In genomic region chr11:75351541-75352416, GRCh38 we compare ENCODE assay signal across 1 cellular context.
TF ChIP-seq lines count a peak whose summit lies in the region.

Gene ARRB1, minus strand, starts transcription at chr11:75351661. Its CDS starts 54 bp downstream, at chr11:75351607.

TF ChIP-seq in K562, 482 proteins besides CTCF, POLR2A, EP300 and RAD21 (continued from another document and continues in another):
- TF ChIP-seq HMGXB4 (CRISPR knock-in tag; IDR thresholded peaks at IDR 0.05) = peak; percentile 61; the same call in 1 of the 2 replicates
- peak; percentile 43 for TF ChIP-seq CTCFL (IDR thresholded peaks at IDR 0.05; ENCODE audit: borderline replicate concordance, insufficient read depth, low read depth, low read length, poor library complexity, severe bottlenecking)
- no peak for TF ChIP-seq ZNF445 (CRISPR knock-in tag; IDR thresholded peaks at IDR 0.05; ENCODE audit: low read depth)
- no peak for TF ChIP-seq ILF3 (IDR thresholded peaks at IDR 0.05; ENCODE audit: borderline replicate concordance)
- TF ChIP-seq ZNF695 (CRISPR knock-in tag; IDR thresholded peaks at IDR 0.05) = no peak
- TF ChIP-seq HES1 (IDR thresholded peaks at IDR 0.05; ENCODE audit: low read depth) = no peak
- TF ChIP-seq DNMT1 (IDR thresholded peaks at IDR 0.05) = no peak
- TF ChIP-seq ZEB2 (IDR thresholded peaks at IDR 0.05) = peak; percentile 25; the same call in 1 of the 2 replicates
- TF ChIP-seq ZBTB43 (CRISPR knock-in tag; IDR thresholded peaks at IDR 0.05) = peak; percentile 87; the same call in 1 of the 2 replicates
- TF ChIP-seq RBM34 (IDR thresholded peaks at IDR 0.05; ENCODE audit: borderline replicate concordance, insufficient read depth, low read length) = no peak
- no peak for TF ChIP-seq ZNF551 (CRISPR knock-in tag; IDR thresholded peaks at IDR 0.05)
- TF ChIP-seq XRCC5 (IDR thresholded peaks at IDR 0.05; ENCODE audit: low read depth, low read length) = peak; percentile 78; the same call in 1 of the 2 replicates
- TF ChIP-seq NFIC (IDR thresholded peaks at IDR 0.05) = peak; percentile 57
- TF ChIP-seq ATF1 (CRISPR knock-in tag; IDR thresholded peaks at IDR 0.05) = no peak
- TF ChIP-seq ATF1 (tag; IDR thresholded peaks at IDR 0.05) = peak; percentile 86
- TF ChIP-seq TFE3 (CRISPR knock-in tag; IDR thresholded peaks at IDR 0.05) = no peak
- no peak for TF ChIP-seq ZNF592 (IDR thresholded peaks at IDR 0.05)
- no peak for TF ChIP-seq DLX4 (CRISPR knock-in tag; IDR thresholded peaks at IDR 0.05)
- no peak for TF ChIP-seq POU5F1 (IDR thresholded peaks at IDR 0.05; ENCODE audit: borderline replicate concordance, low read depth, low read length, partially characterized antibody)
- TF ChIP-seq IRF1 (CRISPR knock-in tag; IDR thresholded peaks at IDR 0.05; ENCODE audit: borderline replicate concordance) = no peak
- TF ChIP-seq ZNF224 (CRISPR knock-in tag; IDR thresholded peaks at IDR 0.05) = no peak
- no peak for TF ChIP-seq HOMEZ (CRISPR knock-in tag; IDR thresholded peaks at IDR 0.05)
- peak in 1 of 2 experiments; percentile 11; a peak in 1 of 3 replicates for TF ChIP-seq CBX3 (IDR thresholded peaks at IDR 0.05; ENCODE audit: borderline replicate concordance in 1 of 2, low read length in 2 of 2)
- no peak for TF ChIP-seq ARID4B (CRISPR knock-in tag; IDR thresholded peaks at IDR 0.05)
- no peak for TF ChIP-seq RBM17 (IDR thresholded peaks at IDR 0.05; ENCODE audit: borderline replicate concordance, low read depth, low read length)
- TF ChIP-seq ZNF143 (CRISPR knock-in tag; IDR thresholded peaks at IDR 0.05) = no peak
- no peak for TF ChIP-seq POLR3G (IDR thresholded peaks at IDR 0.05; ENCODE audit: extremely low read depth, insufficient read length, insufficient replicate concordance)
- peak; percentile 82 for TF ChIP-seq HMGN3 (IDR thresholded peaks at IDR 0.05; ENCODE audit: borderline replicate concordance, extremely low read depth, insufficient read length, low read depth, low read length)
- no peak for TF ChIP-seq POLR3A (IDR thresholded peaks at IDR 0.05; ENCODE audit: borderline replicate concordance, extremely low read depth, insufficient read depth, insufficient read length)
- TF ChIP-seq NFE2 (IDR thresholded peaks at IDR 0.05; ENCODE audit: low read depth) = no peak
- TF ChIP-seq SFPQ (IDR thresholded peaks at IDR 0.05; ENCODE audit: low read depth, low read length) = no peak
- no peak for TF ChIP-seq THRAP3 (IDR thresholded peaks at IDR 0.05; ENCODE audit: borderline replicate concordance)
- no peak for TF ChIP-seq ELF2 (CRISPR knock-in tag; IDR thresholded peaks at IDR 0.05)
- TF ChIP-seq ZNF253 (CRISPR knock-in tag; conservative IDR thresholded peaks at IDR 0.05) = no peak
- peak; percentile 32; the same call in 1 of the 2 replicates for TF ChIP-seq LCOR (CRISPR knock-in tag; IDR thresholded peaks at IDR 0.05)
